12 cellular contexts compared by ENCODE assay signal in the genomic region with DNA sequence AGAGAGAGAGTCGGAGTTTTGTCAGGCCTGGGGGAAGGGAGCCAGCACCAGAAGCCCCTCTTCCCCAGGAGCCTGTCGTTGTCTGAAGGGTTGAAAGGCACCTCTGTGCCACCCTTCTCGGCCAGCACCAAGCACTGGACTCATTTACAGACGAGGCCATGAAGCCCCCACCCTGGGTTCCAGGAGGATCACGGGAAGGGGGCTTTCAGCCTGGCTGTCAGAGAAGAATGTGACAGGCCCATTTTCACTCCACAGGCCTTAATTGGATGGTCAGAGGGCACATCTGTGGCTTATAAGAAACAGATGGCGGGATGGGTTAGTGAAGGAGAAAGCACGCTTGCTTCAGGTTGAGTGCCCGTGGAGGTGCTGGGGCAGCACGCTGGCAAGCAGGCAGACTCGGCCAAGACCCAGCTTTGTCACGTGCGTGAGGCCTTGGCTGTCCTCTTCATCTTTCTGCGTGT.
DNase-seq lines count a peak whose midpoint lies in the region; ATAC-seq and TF ChIP-seq lines count a peak whose summit lies in the region.
"Had no signal": no experiment of that assay in that cellular context is flagged by ENCODE, and none has a peak within 500 bp of the region (broad histone marks: within the 10 kb centered on the region; RNA-seq: fewer than 3 reads in every experiment).

No MANE protein-coding gene starts in this region.

- H3K9ac ChIP-seq in neural progenitor cell, result no peak overlapping the region

- no peaks in the 10 kb centered on the region for H3K27me3 ChIP-seq in neural progenitor cell
- H3K27me3 ChIP-seq: BE2C, breast epithelium had no signal

- no peaks in the 10 kb centered on the region for H3K79me2 ChIP-seq in neural progenitor cell (ENCODE audit: low read depth)

- no peaks in the 10 kb centered on the region for H3K9me3 ChIP-seq in neural progenitor cell (ENCODE audit: low read depth)
- H3K9me3 ChIP-seq: BE2C, breast epithelium had no signal

- no peak for DNase-seq in stimulated activated naive CD8-positive, alpha-beta T cell treated with anti-CD3 and anti-CD28 coated beads, Interleukin-15, Interleukin-2, amounts not matched to agents 100 U/mL and 50 U/mL, for 24 hours
- peak; percentile 95 for DNase-seq in cerebellar cortex (ENCODE audit: low spot score)
- peak; percentile 32 for DNase-seq in neural progenitor cell (ENCODE audit: low spot score)
- no peak for DNase-seq in effector CD8-positive, alpha-beta T cell (lab: John Stamatoyannopoulos, UW)
- no peak for DNase-seq in dermis blood vessel endothelial cell
- DNase-seq in GM03348 (ENCODE audit: low spot score), result no peak
- DNase-seq: BE2C, NCI-H1105, T-helper 17 cell had no signal

- H3K27ac ChIP-seq in neural progenitor cell, result no peak overlapping the region

- no peaks in the 10 kb centered on the region for H4K20me1 ChIP-seq in neural progenitor cell (ENCODE audit: low read depth)

- no peak overlapping the region for H3K4me2 ChIP-seq in neural progenitor cell

- peaks cover 27% of the 10 kb centered on the region for H3K4me1 ChIP-seq in neural progenitor cell
- H3K4me1 ChIP-seq: breast epithelium had no signal

- no peaks in the 10 kb centered on the region for H3K36me3 ChIP-seq in neural progenitor cell
- H3K36me3 ChIP-seq: breast epithelium had no signal

- H3K4me1 Mint-ChIP-seq in stimulated activated naive CD8-positive, alpha-beta T cell treated with anti-CD3 and anti-CD28 coated beads, Interleukin-15, Interleukin-2, amounts not matched to agents 100 ng/mL and 50 ng/mL, for 24 hours (ENCODE audit: low read depth), result peaks cover 84% of the 10 kb centered on the region
- H3K4me1 Mint-ChIP-seq in neural progenitor cell, result peaks cover 36% of the 10 kb centered on the region

- H3K27me3 Mint-ChIP-seq in stimulated activated naive CD8-positive, alpha-beta T cell treated with anti-CD3 and anti-CD28 coated beads, Interleukin-15, Interleukin-2, amounts not matched to agents 100 ng/mL and 50 ng/mL, for 24 hours, result no peaks in the 10 kb centered on the region
- peaks cover 2% of the 10 kb centered on the region for H3K27me3 Mint-ChIP-seq in neural progenitor cell (ENCODE audit: insufficient read depth, low read depth)
- H3K27me3 Mint-ChIP-seq: T-helper 17 cell had no signal

- no peak overlapping the region for H3K4me3 Mint-ChIP-seq in stimulated activated naive CD8-positive, alpha-beta T cell treated with anti-CD3 and anti-CD28 coated beads, Interleukin-15, Interleukin-2, amounts not matched to agents 100 ng/mL and 50 ng/mL, for 24 hours
- H3K4me3 Mint-ChIP-seq in neural progenitor cell, result no peak overlapping the region
- H3K4me3 Mint-ChIP-seq: T-helper 17 cell had no signal

- H3K9me3 Mint-ChIP-seq in stimulated activated naive CD8-positive, alpha-beta T cell treated with anti-CD3 and anti-CD28 coated beads, Interleukin-15, Interleukin-2, amounts not matched to agents 100 ng/mL and 50 ng/mL, for 24 hours, result no peaks in the 10 kb centered on the region
- no peaks in the 10 kb centered on the region for H3K9me3 Mint-ChIP-seq in neural progenitor cell

- no peak for ATAC-seq in stimulated activated naive CD8-positive, alpha-beta T cell treated with anti-CD3 and anti-CD28 coated beads, Interleukin-15, Interleukin-2, amounts not matched to agents 100 U/mL and 50 U/mL, for 24 hours
- no peak for ATAC-seq in HG03045 (IDR thresholded peaks at IDR 0.05; ENCODE audit: unreplicated experiment)
- ATAC-seq: T-helper 17 cell had no signal

- peak overlapping the region; percentile 78 for H3K27ac Mint-ChIP-seq in stimulated activated naive CD8-positive, alpha-beta T cell treated with anti-CD3 and anti-CD28 coated beads, Interleukin-15, Interleukin-2, amounts not matched to agents 100 ng/mL and 50 ng/mL, for 24 hours
- H3K27ac Mint-ChIP-seq in neural progenitor cell, result peak overlapping the region; percentile 74

- H3K36me3 Mint-ChIP-seq in stimulated activated naive CD8-positive, alpha-beta T cell treated with anti-CD3 and anti-CD28 coated beads, Interleukin-15, Interleukin-2, amounts not matched to agents 100 ng/mL and 50 ng/mL, for 24 hours (ENCODE audit: low read depth), result peaks cover 25% of the 10 kb centered on the region
- H3K36me3 Mint-ChIP-seq in neural progenitor cell, result no peaks in the 10 kb centered on the region

- no peak for TF ChIP-seq CTCF in neural progenitor cell (IDR thresholded peaks at IDR 0.05)

- H3K4me3 ChIP-seq in neural progenitor cell, result no peak overlapping the region
- H3K4me3 ChIP-seq: breast epithelium had no signal

- H3F3A ChIP-seq in neural progenitor cell (ENCODE audit: low read depth), result no peaks in the 10 kb centered on the region

- no peak overlapping the region for H2AFZ ChIP-seq in neural progenitor cell (replicated peaks)

Comparison
In these comparisons a context has a peak if more than half of its experiments do, and no peak if none do; other contexts are left out.
1. DNase-seq: peak in cerebellar cortex (single experiment) and neural progenitor cell (single experiment); none in stimulated activated naive CD8-positive, alpha-beta T cell treated with anti-CD3 and anti-CD28 coated beads, Interleukin-15, Interleukin-2, amounts not matched to agents 100 U/mL and 50 U/mL, for 24 hours (single experiment), effector CD8-positive, alpha-beta T cell (single experiment), dermis blood vessel endothelial cell (single experiment) and GM03348 (single experiment).